In the genomic region with DNA sequence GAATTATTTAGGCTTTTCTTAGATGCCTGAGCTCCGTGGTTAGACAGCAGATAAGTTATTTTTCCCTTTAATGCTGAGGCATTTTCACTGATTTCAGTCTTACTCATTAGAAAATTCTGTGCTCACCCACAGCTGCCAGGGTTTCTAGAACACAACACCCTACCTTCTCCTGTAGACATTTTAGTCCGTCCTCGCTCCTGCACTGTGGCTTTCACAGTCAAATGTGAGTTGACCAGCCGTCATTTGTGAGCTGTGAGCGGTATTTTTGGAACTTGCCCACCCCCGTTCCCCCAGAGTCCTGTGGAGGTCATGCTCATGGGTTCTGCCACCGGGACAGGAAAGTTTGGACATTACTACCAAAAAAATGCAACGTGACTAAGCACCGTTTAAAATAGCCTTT, we compare ENCODE assay signal across 8 cellular contexts.
DNase-seq lines count a peak whose midpoint lies in the region; ATAC-seq and TF ChIP-seq lines count a peak whose summit lies in the region.
"Not testable (repeated sequence)": the region's sequence is repeated elsewhere in the genome, so short reads cannot be mapped to it uniquely, and the experiment has no call there.

No MANE protein-coding gene starts in this region.

- not testable (repeated sequence) for H2AFZ ChIP-seq in OCI-LY1 (ENCODE audit: low read length); osteoblast (ENCODE audit: low read length)

- TF ChIP-seq CTCF in OCI-LY1 (IDR thresholded peaks at IDR 0.05; ENCODE audit: low read length); osteoblast (IDR thresholded peaks at IDR 0.05; ENCODE audit: extremely low read depth, low read depth, low read length); upper lobe of right lung (IDR thresholded peaks at IDR 0.05): not testable (repeated sequence)

- not testable (repeated sequence) for H3K27me3 ChIP-seq in OCI-LY1 (ENCODE audit: insufficient read depth, low read length); osteoblast (ENCODE audit: insufficient read depth, low read length); upper lobe of right lung

- ATAC-seq in GM18907 (IDR thresholded peaks at IDR 0.05; ENCODE audit: unreplicated experiment) (peak; percentile 74), GM21825 (IDR thresholded peaks at IDR 0.05; ENCODE audit: unreplicated experiment) (peak; percentile 62), HG03103 (IDR thresholded peaks at IDR 0.05; ENCODE audit: low read depth, unreplicated experiment) (peak; percentile 47)
- ATAC-seq in upper lobe of right lung: not testable (repeated sequence)

- peak overlapping the region; percentile 9 for H3K4me3 Mint-ChIP-seq in dendritic cell treated with granulocyte-macrophage colony-stimulating factor and Interleukin-4, amounts not matched to agents 40 ng/mL and 50 ng/mL, for 4 days

- H3K36me3 Mint-ChIP-seq in dendritic cell treated with granulocyte-macrophage colony-stimulating factor and Interleukin-4, amounts not matched to agents 40 ng/mL and 50 ng/mL, for 4 days (ENCODE audit: low read depth): not testable (repeated sequence)

- H3K4me3 ChIP-seq in OCI-LY1 (ENCODE audit: low read depth, low read length, poor library complexity, severe bottlenecking) (peak overlapping the region; percentile 31), osteoblast (ENCODE audit: insufficient read depth, low read length) (peak overlapping the region; percentile 33), upper lobe of right lung (peak overlapping the region; percentile 14)

- H3K27me3 Mint-ChIP-seq in dendritic cell treated with granulocyte-macrophage colony-stimulating factor and Interleukin-4, amounts not matched to agents 40 ng/mL and 50 ng/mL, for 4 days: not testable (repeated sequence)

- H3K79me2 ChIP-seq in OCI-LY1 (ENCODE audit: insufficient read depth, low read length): not testable (repeated sequence)
- H3K79me2 ChIP-seq in osteoblast (ENCODE audit: insufficient read depth, low read length): peaks cover 41% of the 10 kb centered on the region

- peak overlapping the region; percentile 62; the same call in 1 of the 2 replicates for H3K9ac ChIP-seq in OCI-LY1 (ENCODE audit: low read length)

- peak overlapping the region; percentile 96 for H3K27ac ChIP-seq in OCI-LY1 (ENCODE audit: low read depth, low read length, poor library complexity, severe bottlenecking)
- not testable (repeated sequence) for H3K27ac ChIP-seq in osteoblast (ENCODE audit: low read depth, low read length); upper lobe of right lung

- H3K4me2 ChIP-seq in OCI-LY1 (ENCODE audit: low read length) (peak overlapping the region; percentile 54), osteoblast (ENCODE audit: insufficient read depth, low read length) (peak overlapping the region; percentile 63)

- not testable (repeated sequence) for H3F3A ChIP-seq in OCI-LY1 (ENCODE audit: insufficient read depth, low read length)

- not testable (repeated sequence) for H3K9me3 Mint-ChIP-seq in dendritic cell treated with granulocyte-macrophage colony-stimulating factor and Interleukin-4, amounts not matched to agents 40 ng/mL and 50 ng/mL, for 4 days

- intact Hi-C loops in dendritic cell treated with granulocyte-macrophage colony-stimulating factor and Interleukin-4, amounts not matched to agents 40 ng/mL and 50 ng/mL, for 4 days (cut with micrococcal nuclease); upper lobe of right lung (cut with DNase I): not testable (repeated sequence)

- H4K20me1 ChIP-seq in OCI-LY1 (ENCODE audit: insufficient read depth, low read length); osteoblast (ENCODE audit: insufficient read depth, low read length): not testable (repeated sequence)

- H3K4me1 ChIP-seq in OCI-LY1 (ENCODE audit: insufficient read depth, low read length, severe bottlenecking): peaks cover 63% of the 10 kb centered on the region
- H3K4me1 ChIP-seq in osteoblast (ENCODE audit: insufficient read depth, low read length); upper lobe of right lung: not testable (repeated sequence)

- not testable (repeated sequence) for H3K9me2 ChIP-seq in OCI-LY1 (ENCODE audit: low read depth, low read length)

- peaks cover 12% of the 10 kb centered on the region for H3K4me1 Mint-ChIP-seq in dendritic cell treated with granulocyte-macrophage colony-stimulating factor and Interleukin-4, amounts not matched to agents 40 ng/mL and 50 ng/mL, for 4 days (ENCODE audit: low read depth)

- not testable (repeated sequence) for H3K9me3 ChIP-seq in OCI-LY1 (ENCODE audit: low read length); osteoblast (ENCODE audit: low read depth, low read length); upper lobe of right lung

- not testable (repeated sequence) for H3K36me3 ChIP-seq in OCI-LY1 (ENCODE audit: insufficient read depth, low read length); osteoblast (ENCODE audit: insufficient read depth, low read length); upper lobe of right lung

- not testable (repeated sequence) for H3K27ac Mint-ChIP-seq in dendritic cell treated with granulocyte-macrophage colony-stimulating factor and Interleukin-4, amounts not matched to agents 40 ng/mL and 50 ng/mL, for 4 days

- peak; percentile 52 for DNase-seq in activated T-cell treated with anti-CD3 and anti-CD28 coated beads for 48 hours (ENCODE audit: low read depth)
- DNase-seq in osteoblast (ENCODE audit: insufficient read length, low spot score, missing footprints); upper lobe of right lung: not testable (repeated sequence)
